ENCODE assay signal across 13 cellular contexts in genomic region chr11:126636911-126637799, GRCh38.
DNase-seq lines count a peak whose midpoint lies in the region; ATAC-seq and TF ChIP-seq lines count a peak whose summit lies in the region.
"Had no signal": no experiment of that assay in that cellular context is flagged by ENCODE, and none has a peak within 500 bp of the region (broad histone marks: within the 10 kb centered on the region; RNA-seq: fewer than 3 reads in every experiment).

No MANE protein-coding gene starts in this region.

- no peaks in the 10 kb centered on the region for H3K36me3 Mint-ChIP-seq in brain

- H3K27ac ChIP-seq in HUES48 (ENCODE audit: low read depth, low read length), result peak overlapping the region; percentile 25
- H3K27ac ChIP-seq in mesodermal cell (ENCODE audit: low read depth, low read length, severe bottlenecking), result peak overlapping the region; percentile 3

- H3K27ac Mint-ChIP-seq in brain, result peak overlapping the region in 3 of 5 experiments; percentile 4 to 77 (median 23)

- ATAC-seq in HG02870 (IDR thresholded peaks at IDR 0.05; ENCODE audit: unreplicated experiment), result no peak
- no peak for ATAC-seq in HG02763 (IDR thresholded peaks at IDR 0.05; ENCODE audit: unreplicated experiment)
- ATAC-seq: esophagus mucosa had no signal

- WGBS in mesodermal cell (ENCODE audit: insufficient coverage in 2 of 2), 2 experiments, result 75 to 83% methylated on average over 3 of the region's 5 CpGs

- no peak overlapping the region for H3K4me3 Mint-ChIP-seq in brain

- H3K9ac ChIP-seq in HUES48 (ENCODE audit: low read depth, low read length), result no peak overlapping the region

- no peaks in the 10 kb centered on the region for H3K27me3 ChIP-seq in HUES48 (ENCODE audit: control insufficient read depth, insufficient read depth, low read length)

- H3K9me3 Mint-ChIP-seq in brain, result peaks cover 0 to 2% (median 0%) of the 10 kb centered on the region in 5 experiments

- TF ChIP-seq CTCF in brain (conservative IDR thresholded peaks at IDR 0.05), result no peak
- TF ChIP-seq CTCF in GM13977 (IDR thresholded peaks at IDR 0.05; ENCODE audit: extremely low read depth, insufficient read depth, missing control alignments), result no peak

- H3K4me1 Mint-ChIP-seq in brain, result peaks cover 60% of the 10 kb centered on the region

- H3K27me3 Mint-ChIP-seq in brain, result peaks cover 6% of the 10 kb centered on the region

- in situ Hi-C loops in GM13977 (cut with MboI; ENCODE audit: low pct_unique_long_range_greater_than_20kb, low sequenced_read_pairs, unreplicated experiment), result no loop called here

- peaks cover 15% of the 10 kb centered on the region for H3K4me1 ChIP-seq in HUES48 (ENCODE audit: control insufficient read depth, insufficient read depth, low read length)
- H3K4me1 ChIP-seq in mesodermal cell (ENCODE audit: control insufficient read depth, insufficient read depth, low read length, poor library complexity, severe bottlenecking), result peaks cover 28% of the 10 kb centered on the region

- peak; percentile 82 for DNase-seq in AG20443 (ENCODE audit: low spot score)
- no peak for DNase-seq in HT-29 (ENCODE audit: low spot score)
- DNase-seq in GM13977 (ENCODE audit: low spot score), result no peak
- DNase-seq: activated CD4-positive, CD25-positive, alpha-beta regulatory T cell treated with anti-CD3 and anti-CD28 coated beads, Interleukin-2, amount 50 U/mL, for 72 hours; activated T-cell treated with anti-CD3 and anti-CD28 coated beads, Interleukin-2, amount 50 U/mL, for 48 hours; NCI-H1092 treated with DMSO at 0.1 percent for 48 hours; NCI-H774 had no signal

- H3K4me3 ChIP-seq in HUES48 (ENCODE audit: low read depth, low read length), result no peak overlapping the region
- H3K4me3 ChIP-seq in mesodermal cell (ENCODE audit: extremely low read depth, insufficient read depth, low read length, poor library complexity, severe bottlenecking), result no peak overlapping the region

- no peaks in the 10 kb centered on the region for H3K36me3 ChIP-seq in HUES48 (ENCODE audit: control insufficient read depth, insufficient read depth, low read length)
- no peaks in the 10 kb centered on the region for H3K36me3 ChIP-seq in mesodermal cell (ENCODE audit: control insufficient read depth, insufficient read depth, low read length)

- H3K9me3 ChIP-seq in HUES48 (ENCODE audit: control insufficient read depth, insufficient read depth, low read length), result no peaks in the 10 kb centered on the region
- H3K9me3 ChIP-seq in mesodermal cell (ENCODE audit: control insufficient read depth, low read length), result no peaks in the 10 kb centered on the region
